Comparison of ENCODE assay signal across 8 cellular contexts in genomic region chr13:32314271-32314967, GRCh38. TPM values are rescaled to one million over a fixed set of nuclear protein-coding genes. Genes with fewer than 3 reads are reported as not detected.
DNase-seq lines count a peak whose midpoint lies in the region; ATAC-seq and TF ChIP-seq lines count a peak whose summit lies in the region.

No MANE protein-coding gene starts in this region.

- H3K27me3 ChIP-seq in left lung = no peaks in the 10 kb centered on the region
- no peaks in the 10 kb centered on the region for H3K27me3 ChIP-seq in testis

- intact Hi-C loops in left lung (cut with DNase I) = loop anchor here in 1 of 2 donors (5.0 kb wide), 1 partner anchor 297 kb away; no protein-coding TSS in a partner anchor
- intact Hi-C loops in testis (cut with DNase I; ENCODE audit: low total_unique reads) = no loop called here

- 66 to 77% methylated on average over 25 of the region's 25 CpGs for WGBS in testis, 2 donors

- TF ChIP-seq CTCF in left lung (IDR thresholded peaks at IDR 0.05) (no peak), testis (IDR thresholded peaks at IDR 0.05) (no peak)

- no peaks in the 10 kb centered on the region for H3K9me3 ChIP-seq in left lung
- H3K9me3 ChIP-seq in testis = no peaks in the 10 kb centered on the region

- H3K4me1 ChIP-seq in left lung (peaks cover 0 to 44% of the 10 kb centered on the region in 2 donors), testis (peaks cover 9% of the 10 kb centered on the region)

- ATAC-seq in left lung = peak; percentile 0

- peak; percentile 67 for DNase-seq in NCI-H82 (lab: John Stamatoyannopoulos, UW)
- DNase-seq in NCI-H82 treated with DMSO at 0.1 percent for 48 hours (lab: John Stamatoyannopoulos, UW; ENCODE audit: unreplicated experiment) = no peak
- DNase-seq in left lung = peak; percentile 74 to 90
- peak; percentile 48 for DNase-seq in testis
- no peak for DNase-seq in 8988T
- no peak for DNase-seq in NCI-H1436 (lab: John Stamatoyannopoulos, UW)
- no peak for DNase-seq in activated CD8-positive, alpha-beta memory T cell treated with anti-CD3 and anti-CD28 coated beads for 24 hours

- H3K4me3 ChIP-seq in left lung = peak overlapping the region; percentile 70 to 90
- peak overlapping the region; percentile 68 to 77 for H3K4me3 ChIP-seq in testis

- H3K27ac ChIP-seq in angular gyrus (ENCODE audit: low read depth, low read length) (peak overlapping the region; percentile 91), left lung (peak overlapping the region; percentile 93 to 100), testis (peak overlapping the region; percentile 82 to 98)

- H3K36me3 ChIP-seq in left lung (no peaks in the 10 kb centered on the region), testis (ENCODE audit: low read depth, missing control alignments) (no peaks in the 10 kb centered on the region)

- no peak for TF ChIP-seq POLR2A in testis (IDR thresholded peaks at IDR 0.05)

RNA-seq across cellular contexts. Expression of gene ZAR1L, which starts 0.7 kb away (rescaled TPM):
- total RNA-seq in left lung = not detected
- total RNA-seq in testis = under 1 TPM in 1 of 2 donors, not detected in 1; 0.62 TPM
- polyA plus RNA-seq in testis (ENCODE audit: insufficient read depth, low read depth, low replicate concordance) = 0.78 TPM

RNA-seq across cellular contexts. Expression of gene BRCA2, which starts 0.9 kb away (rescaled TPM):
- 10 to 100 TPM in 1 of 2 donors, 1 to 10 TPM in 1; 4.5 to 10.5 TPM for total RNA-seq in left lung
- total RNA-seq in testis = 10 to 100 TPM; 13.6 to 19.4 TPM
- polyA plus RNA-seq in testis (ENCODE audit: insufficient read depth, low read depth, low replicate concordance) = 4.9 TPM

Comparison
In these comparisons a context has a peak if more than half of its experiments do, and no peak if none do; other contexts are left out.
1. DNase-seq: peak in NCI-H82 (single experiment), left lung (2 of 2) and testis (single experiment); none in NCI-H82 treated with DMSO at 0.1 percent for 48 hours (single experiment), 8988T (single experiment), NCI-H1436 (single experiment) and activated CD8-positive, alpha-beta memory T cell treated with anti-CD3 and anti-CD28 coated beads for 24 hours (single experiment).
2. Peak in every context shown above with its lines, with median percentiles within 50 percentile points of each other: H3K27ac ChIP-seq.